In the genomic region with DNA sequence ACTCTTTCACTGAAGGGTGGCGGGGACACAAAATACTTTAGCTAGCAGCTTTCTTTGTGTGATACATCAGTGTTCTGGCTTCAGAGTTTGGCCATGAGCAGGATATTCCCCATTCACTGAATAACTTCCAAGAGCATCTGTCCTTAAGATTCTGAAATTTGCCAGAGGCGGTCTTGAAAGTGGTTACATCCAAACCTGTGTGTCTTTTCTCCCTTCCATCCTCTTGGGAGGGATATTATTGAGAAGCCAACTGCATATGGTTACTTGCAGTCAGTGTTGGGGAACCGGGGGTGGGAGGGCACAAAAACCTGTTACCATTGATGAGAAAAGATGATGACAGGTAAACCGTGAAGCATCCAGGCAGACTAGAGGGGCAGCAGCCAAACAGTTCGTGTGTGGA, we compare ENCODE assay signal across 23 cellular contexts.
DNase-seq lines count a peak whose midpoint lies in the region; ATAC-seq and TF ChIP-seq lines count a peak whose summit lies in the region.
"Had no signal": no experiment of that assay in that cellular context is flagged by ENCODE, and none has a peak within 500 bp of the region (broad histone marks: within the 10 kb centered on the region; RNA-seq: fewer than 3 reads in every experiment).

No MANE protein-coding gene starts in this region.

- H3K27me3 Mint-ChIP-seq in activated B cell treated with CpG ODN at 0.5 μM for 24 hours (no peaks in the 10 kb centered on the region), progenitor cell of endocrine pancreas (no peaks in the 10 kb centered on the region)
- no peaks in the 10 kb centered on the region for H3K27me3 Mint-ChIP-seq in T-helper 2 cell treated with Interferon-gamma antibody and Interleukin-4, amounts not matched to agents 5 μg/mL and 100 μg/mL, for 36 hours (ENCODE audit: low read depth)
- H3K27me3 Mint-ChIP-seq: activated CD4-positive, alpha-beta T cell treated with anti-CD3 and anti-CD28 coated beads, Interleukin-2, amount 10 ng/mL, durations not matched to agents 7 days and 5 days; CD8-positive, alpha-beta memory T cell; stimulated activated naive CD8-positive, alpha-beta T cell treated with anti-CD3 and anti-CD28 coated beads, Interleukin-15, amount 100 ng/mL, for 72 hours had no signal

- H3K4me1 Mint-ChIP-seq in activated B cell treated with CpG ODN at 0.5 μM for 24 hours, result peaks cover 13% of the 10 kb centered on the region
- H3K4me1 Mint-ChIP-seq in progenitor cell of endocrine pancreas (ENCODE audit: low read depth), result peaks cover 28% of the 10 kb centered on the region
- peaks cover 5% of the 10 kb centered on the region for H3K4me1 Mint-ChIP-seq in T-helper 2 cell treated with Interferon-gamma antibody and Interleukin-4, amounts not matched to agents 5 μg/mL and 100 μg/mL, for 36 hours (ENCODE audit: low read depth)
- H3K4me1 Mint-ChIP-seq: nephron had no signal

- intact Hi-C loops in activated B cell treated with CpG ODN at 0.5 μM for 24 hours (cut with micrococcal nuclease), result no loop called here

- TF ChIP-seq CTCF in activated B cell treated with CpG ODN at 0.5 μM for 24 hours (IDR thresholded peaks at IDR 0.05) (no peak), progenitor cell of endocrine pancreas (IDR thresholded peaks at IDR 0.05; ENCODE audit: unreplicated experiment) (no peak)

- POLR2A ChIA-PET in activated B cell treated with CpG ODN at 0.5 μM for 24 hours (lab: Charles Lee), result no interaction called here

- CTCF ChIA-PET in activated B cell treated with CpG ODN at 0.5 μM for 24 hours (lab: Charles Lee), result no interaction called here

- no peak for ATAC-seq in activated B cell treated with CpG ODN at 0.5 μM for 24 hours (ENCODE audit: low read depth)
- ATAC-seq in GM19397 (IDR thresholded peaks at IDR 0.05; ENCODE audit: unreplicated experiment), result no peak

- H3K4me3 Mint-ChIP-seq in activated B cell treated with CpG ODN at 0.5 μM for 24 hours, result no peak overlapping the region
- H3K4me3 Mint-ChIP-seq in progenitor cell of endocrine pancreas (ENCODE audit: low read depth), result no peak overlapping the region
- H3K4me3 Mint-ChIP-seq in T-helper 2 cell treated with Interferon-gamma antibody and Interleukin-4, amounts not matched to agents 5 μg/mL and 100 μg/mL, for 36 hours, result no peak overlapping the region
- H3K4me3 Mint-ChIP-seq: activated CD4-positive, alpha-beta T cell treated with anti-CD3 and anti-CD28 coated beads, Interleukin-2, amount 10 ng/mL, durations not matched to agents 7 days and 5 days; CD8-positive, alpha-beta memory T cell; mesothelial cell of epicardium; nephron had no signal

- H3K9me3 Mint-ChIP-seq in activated B cell treated with CpG ODN at 0.5 μM for 24 hours (no peaks in the 10 kb centered on the region), progenitor cell of endocrine pancreas (ENCODE audit: low read depth) (no peaks in the 10 kb centered on the region)
- no peaks in the 10 kb centered on the region for H3K9me3 Mint-ChIP-seq in T-helper 2 cell treated with Interferon-gamma antibody and Interleukin-4, amounts not matched to agents 5 μg/mL and 100 μg/mL, for 36 hours
- H3K9me3 Mint-ChIP-seq: activated CD4-positive, alpha-beta T cell treated with anti-CD3 and anti-CD28 coated beads, Interleukin-2, amount 10 ng/mL, durations not matched to agents 7 days and 5 days; CD8-positive, alpha-beta memory T cell; mesothelial cell of epicardium; stimulated activated naive CD8-positive, alpha-beta T cell treated with anti-CD3 and anti-CD28 coated beads, Interleukin-15, amount 100 ng/mL, for 72 hours had no signal

- H3K27ac Mint-ChIP-seq in activated B cell treated with CpG ODN at 0.5 μM for 24 hours (peak overlapping the region; percentile 59), progenitor cell of endocrine pancreas (peak overlapping the region; percentile 95)
- H3K27ac Mint-ChIP-seq in T-helper 2 cell treated with Interferon-gamma antibody and Interleukin-4, amounts not matched to agents 5 μg/mL and 100 μg/mL, for 36 hours, result no peak overlapping the region
- H3K27ac Mint-ChIP-seq: activated CD4-positive, alpha-beta T cell treated with anti-CD3 and anti-CD28 coated beads, Interleukin-2, amount 10 ng/mL, durations not matched to agents 7 days and 5 days; mesothelial cell of epicardium; nephron had no signal

- H3K36me3 Mint-ChIP-seq in activated B cell treated with CpG ODN at 0.5 μM for 24 hours (ENCODE audit: low read depth) (peaks cover 11% of the 10 kb centered on the region), progenitor cell of endocrine pancreas (ENCODE audit: insufficient read depth) (peaks cover 1% of the 10 kb centered on the region)
- peaks cover 1% of the 10 kb centered on the region for H3K36me3 Mint-ChIP-seq in T-helper 2 cell treated with Interferon-gamma antibody and Interleukin-4, amounts not matched to agents 5 μg/mL and 100 μg/mL, for 36 hours (ENCODE audit: low read depth)
- H3K36me3 Mint-ChIP-seq: mesothelial cell of epicardium had no signal

- DNase-seq in NCI-H526 treated with DMSO at 0.1 percent for 48 hours (lab: John Stamatoyannopoulos, UW), result peak; percentile 61
- no peak for DNase-seq in activated B cell treated with CpG ODN at 0.5 μM for 24 hours
- DNase-seq in islet precursor cell, result peak; percentile 57
- DNase-seq in progenitor cell of endocrine pancreas (ENCODE audit: low spot score, unreplicated experiment), result no peak
- no peak for DNase-seq in dedifferentiated amniotic fluid mesenchymal stem cell (ENCODE audit: extremely low spot score)
- DNase-seq in T-helper 2 cell treated with Interferon-gamma antibody and Interleukin-4, amounts not matched to agents 5 μg/mL and 100 μg/mL, for 36 hours (ENCODE audit: low spot score), result no peak
- DNase-seq: activated CD4-positive, alpha-beta T cell treated with anti-CD3 and anti-CD28 coated beads, Interleukin-2, amount 10 ng/mL, durations not matched to agents 7 days and 5 days; activated CD8-positive, alpha-beta memory T cell treated with anti-CD3 and anti-CD28 coated beads, Interleukin-2, amount 50 U/mL, for 48 hours; adrenal gland; CD8-positive, alpha-beta memory T cell; dermis blood vessel endothelial cell; foreskin fibroblast; H7; kidney glomerular epithelial cell; NCI-H1092; NCI-H2029; NCI-H446 treated with DMSO at 0.1 percent for 48 hours; stimulated activated CD4-positive, alpha-beta T cell treated with anti-CD3 and anti-CD28 coated beads, Interleukin-4, amount 100 ng/mL, for 1 hour; stimulated activated naive CD8-positive, alpha-beta T cell treated with anti-CD3 and anti-CD28 coated beads, Interleukin-15, amount 100 ng/mL, for 72 hours; upper lobe of left lung had no signal

Comparison
In these comparisons a context has a peak if more than half of its experiments do, and no peak if none do; other contexts are left out.
1. DNase-seq: peak in NCI-H526 treated with DMSO at 0.1 percent for 48 hours (single experiment) and islet precursor cell (single experiment); none in activated B cell treated with CpG ODN at 0.5 μM for 24 hours (single experiment), progenitor cell of endocrine pancreas (single experiment), dedifferentiated amniotic fluid mesenchymal stem cell (single experiment) and T-helper 2 cell treated with Interferon-gamma antibody and Interleukin-4, amounts not matched to agents 5 μg/mL and 100 μg/mL, for 36 hours (single experiment).